12 cellular contexts compared by ENCODE assay signal in genomic region chr11:106288057-106288456, GRCh38.
A peak's percentile ranks its signal among the peaks of the same experiment; 100 is the strongest.
DNase-seq lines count a peak whose midpoint lies in the region; TF ChIP-seq lines count a peak whose summit lies in the region.
"Had no signal": no experiment of that assay in that cellular context is flagged by ENCODE, and none has a peak within 500 bp of the region (broad histone marks: within the 10 kb centered on the region; RNA-seq: fewer than 3 reads in every experiment).

No MANE protein-coding gene starts in this region.

- H3K4me3 ChIP-seq in foreskin fibroblast (ENCODE audit: low read depth in 1 of 2, low read length in 2 of 2) (no peak overlapping the region), neuronal stem cell (ENCODE audit: low read length in 2 of 2) (no peak overlapping the region)
- H3K4me3 ChIP-seq: A549, GM23248 had no signal

- DNase-seq in NCI-H2171 (lab: John Stamatoyannopoulos, UW) (peak; percentile 35), NCI-H82 (lab: John Stamatoyannopoulos, UW) (peak; percentile 43), foreskin fibroblast (peak; percentile 39 to 70), OCI-M2 (lab: John Stamatoyannopoulos, UW; ENCODE audit: unreplicated experiment) (no peak), neuronal stem cell (ENCODE audit: low spot score) (no peak)
- DNase-seq in activated naive CD4-positive, alpha-beta T cell (lab: John Stamatoyannopoulos, UW) = no peak
- DNase-seq: BE2C; CD8-positive, alpha-beta T cell; COR-L47; GM23248 had no signal

- H2BK12ac ChIP-seq in neuronal stem cell (ENCODE audit: low read length) = no peak overlapping the region

- H2BK120ac ChIP-seq in neuronal stem cell (ENCODE audit: low read depth, low read length) = no peak overlapping the region

- no peak overlapping the region for H2AFZ ChIP-seq in neuronal stem cell (ENCODE audit: low read length)

- no peaks in the 10 kb centered on the region for H3K36me3 ChIP-seq in neuronal stem cell (replicated peaks in 1 of 2; ENCODE audit: control insufficient read depth in 2 of 2, insufficient read depth in 2 of 2, low read length in 2 of 2)
- H3K36me3 ChIP-seq: BE2C had no signal

- no peak overlapping the region for H3K9ac ChIP-seq in neuronal stem cell (ENCODE audit: low read depth, low read length, poor library complexity)
- H3K9ac ChIP-seq: GM23248 had no signal

- H3K9me3 ChIP-seq in neuronal stem cell (replicated peaks in 1 of 2; ENCODE audit: control insufficient read depth in 2 of 2, insufficient read depth in 1 of 2, low read depth in 1 of 2, low read length in 2 of 2) = no peaks in the 10 kb centered on the region
- H3K9me3 ChIP-seq: A549, BE2C had no signal

- no peaks in the 10 kb centered on the region for H3K79me1 ChIP-seq in neuronal stem cell (ENCODE audit: low read depth, low read length)

- no peak overlapping the region for H3K18ac ChIP-seq in neuronal stem cell (ENCODE audit: low read length)

- H3K4ac ChIP-seq in neuronal stem cell (ENCODE audit: low read length) = no peak overlapping the region

- H3K27me3 ChIP-seq in neuronal stem cell (ENCODE audit: control insufficient read depth in 3 of 3, insufficient read depth in 3 of 3, low read depth in 1 of 3, low read length in 3 of 3) = no peaks in the 10 kb centered on the region

- H3K4me1 ChIP-seq in neuronal stem cell (ENCODE audit: control insufficient read depth in 2 of 2, insufficient read depth in 1 of 2, low read depth in 1 of 2, low read length in 2 of 2) = peaks cover 0 to 6% of the 10 kb centered on the region in 2 donors
- H3K4me1 ChIP-seq: A549, BE2C had no signal

- H3K4me2 ChIP-seq in neuronal stem cell (ENCODE audit: insufficient read depth, low read length, poor library complexity, severe bottlenecking) = no peak overlapping the region
- H3K4me2 ChIP-seq: A549 had no signal

- H4K91ac ChIP-seq in neuronal stem cell (ENCODE audit: low read depth, low read length, poor library complexity) = no peak overlapping the region

- no peak overlapping the region for H2BK15ac ChIP-seq in neuronal stem cell (ENCODE audit: low read length)

- H3K14ac ChIP-seq in neuronal stem cell (ENCODE audit: low read length) = no peak overlapping the region

- TF ChIP-seq CTCF in foreskin fibroblast (IDR thresholded peaks at IDR 0.05; ENCODE audit: low read depth, low read length) = no peak

- no peak overlapping the region for H2BK5ac ChIP-seq in neuronal stem cell (ENCODE audit: low read length)

- H4K8ac ChIP-seq in neuronal stem cell (ENCODE audit: low read depth, low read length) = no peak overlapping the region

- WGBS in neuronal stem cell (ENCODE audit: extremely low coverage in 2 of 2, insufficient read length in 2 of 2, insufficient replicate concordance in 1 of 2), 2 donors = no CpG with 5 or more reads among the region's 3 CpGs

- no peak overlapping the region for H2AK5ac ChIP-seq in neuronal stem cell (ENCODE audit: low read depth, low read length)

- H3K27ac ChIP-seq in neuronal stem cell (replicated peaks; ENCODE audit: low read length) = no peak overlapping the region
- H3K27ac ChIP-seq: A549, C4-2B, GM23248 had no signal

- H3K23ac ChIP-seq in neuronal stem cell (ENCODE audit: low read depth, low read length, poor library complexity) = no peak overlapping the region

Comparison
In these comparisons a context has a peak if more than half of its experiments do, and no peak if none do; other contexts are left out.
1. DNase-seq: peak in NCI-H2171 (single experiment), NCI-H82 (single experiment) and foreskin fibroblast (2 of 2); none in OCI-M2 (single experiment), neuronal stem cell (single experiment) and activated naive CD4-positive, alpha-beta T cell (0 of 4).